Comparison of ENCODE assay signal across 16 cellular contexts in genomic region chr16:30793508-30794069, GRCh38. TPM values are rescaled to one million over a fixed set of nuclear protein-coding genes. Genes with fewer than 3 reads are reported as not detected.
DNase-seq lines count a peak whose midpoint lies in the region; ATAC-seq and TF ChIP-seq lines count a peak whose summit lies in the region.
"Had no signal": no experiment of that assay in that cellular context is flagged by ENCODE, and none has a peak within 500 bp of the region (broad histone marks: within the 10 kb centered on the region; RNA-seq: fewer than 3 reads in every experiment).

No MANE protein-coding gene starts in this region.

- no peaks in the 10 kb centered on the region for H3K36me3 Mint-ChIP-seq in activated T-helper 17 cell treated with anti-CD3 and anti-CD28 coated beads, Interleukin-2, amount 50 U/mL, for 72 hours (ENCODE audit: low read depth)
- H3K36me3 Mint-ChIP-seq in memory B cell (no peaks in the 10 kb centered on the region), chondrocyte (ENCODE audit: low read depth) (no peaks in the 10 kb centered on the region)
- H3K36me3 Mint-ChIP-seq: CD8-positive, alpha-beta memory T cell had no signal

- TF ChIP-seq CTCF in chondrocyte (IDR thresholded peaks at IDR 0.05), result no peak
- TF ChIP-seq CTCF in GM13976 (IDR thresholded peaks at IDR 0.05; ENCODE audit: borderline replicate concordance, control extremely low read depth, extremely low read depth, insufficient read depth, missing control alignments), result no peak

- H3K4me1 Mint-ChIP-seq in activated T-helper 17 cell treated with anti-CD3 and anti-CD28 coated beads, Interleukin-2, amount 50 U/mL, for 72 hours, result peaks cover 4% of the 10 kb centered on the region
- no peaks in the 10 kb centered on the region for H3K4me1 Mint-ChIP-seq in memory B cell
- H3K4me1 Mint-ChIP-seq in chondrocyte (ENCODE audit: low read depth), result no peaks in the 10 kb centered on the region
- H3K4me1 Mint-ChIP-seq: B cell; CD8-positive, alpha-beta memory T cell had no signal

- ATAC-seq in activated T-helper 17 cell treated with anti-CD3 and anti-CD28 coated beads, Interleukin-2, amount 50 U/mL, for 72 hours (replicated peaks), result no peak
- no peak for ATAC-seq in memory B cell (ENCODE audit: low read depth)
- ATAC-seq: GM12878 had no signal

- in situ Hi-C loops in GM13976 (cut with MboI; ENCODE audit: low sequenced_read_pairs, unreplicated experiment), result no loop called here

- peak; percentile 18 for DNase-seq in NCI-H146 (lab: John Stamatoyannopoulos, UW)
- no peak for DNase-seq in NCI-H146 treated with DMSO at 0.1 percent for 48 hours (lab: John Stamatoyannopoulos, UW; ENCODE audit: unreplicated experiment)
- no peak for DNase-seq in memory B cell (ENCODE audit: low spot score in 2 of 2)
- DNase-seq in chondrocyte (ENCODE audit: low spot score), result no peak
- no peak for DNase-seq in NCI-H1694 (lab: John Stamatoyannopoulos, UW)
- no peak for DNase-seq in GM13976 (ENCODE audit: low spot score)
- DNase-seq in activated naive CD4-positive, alpha-beta T cell treated with anti-CD3 and anti-CD28 coated beads, Interleukin-2, amount 50 U/mL, for 16 hours, result no peak
- DNase-seq: CD8-positive, alpha-beta memory T cell; COR-L47; DMS 273 treated with DMSO at 0.1 percent for 48 hours; DMS53; DND-41; EL had no signal

- H3K4me3 Mint-ChIP-seq in activated T-helper 17 cell treated with anti-CD3 and anti-CD28 coated beads, Interleukin-2, amount 50 U/mL, for 72 hours, result no peak overlapping the region
- H3K4me3 Mint-ChIP-seq in memory B cell (no peak overlapping the region), chondrocyte (ENCODE audit: unreplicated experiment) (no peak overlapping the region)
- H3K4me3 Mint-ChIP-seq: B cell; CD8-positive, alpha-beta memory T cell had no signal

- H3K27ac Mint-ChIP-seq in activated T-helper 17 cell treated with anti-CD3 and anti-CD28 coated beads, Interleukin-2, amount 50 U/mL, for 72 hours, result peak overlapping the region; percentile 16
- H3K27ac Mint-ChIP-seq in memory B cell (peak overlapping the region; percentile 23), chondrocyte (ENCODE audit: unreplicated experiment) (no peak overlapping the region)
- H3K27ac Mint-ChIP-seq: B cell; CD8-positive, alpha-beta memory T cell had no signal

- H3K27me3 Mint-ChIP-seq in activated T-helper 17 cell treated with anti-CD3 and anti-CD28 coated beads, Interleukin-2, amount 50 U/mL, for 72 hours, result no peaks in the 10 kb centered on the region
- peaks cover 4% of the 10 kb centered on the region for H3K27me3 Mint-ChIP-seq in memory B cell
- no peaks in the 10 kb centered on the region for H3K27me3 Mint-ChIP-seq in chondrocyte (ENCODE audit: low read depth)
- H3K27me3 Mint-ChIP-seq: B cell had no signal

- H3K9me3 Mint-ChIP-seq in activated T-helper 17 cell treated with anti-CD3 and anti-CD28 coated beads, Interleukin-2, amount 50 U/mL, for 72 hours, result no peaks in the 10 kb centered on the region
- H3K9me3 Mint-ChIP-seq in memory B cell, result no peaks in the 10 kb centered on the region
- no peaks in the 10 kb centered on the region for H3K9me3 Mint-ChIP-seq in chondrocyte (ENCODE audit: low read depth)
- H3K9me3 Mint-ChIP-seq: CD8-positive, alpha-beta memory T cell had no signal

RNA-seq across cellular contexts. Expression of gene ZNF629, which starts 6.6 kb away (rescaled TPM):
- total RNA-seq in activated T-helper 17 cell treated with anti-CD3 and anti-CD28 coated beads, Interleukin-2, amount 50 U/mL, for 72 hours, result under 1 TPM; 0.28 to 0.48 TPM
- 18.8 to 20.2 TPM (median 18.9 TPM) in 3 replicates for total RNA-seq in chondrocyte

RNA-seq across cellular contexts. Expression of gene RNF40, which starts 31.5 kb away (rescaled TPM):
- 10 to 100 TPM; 90.7 to 95.1 TPM for total RNA-seq in activated T-helper 17 cell treated with anti-CD3 and anti-CD28 coated beads, Interleukin-2, amount 50 U/mL, for 72 hours
- 71.1 to 104 TPM (median 78.6 TPM) in 3 replicates for total RNA-seq in chondrocyte

RNA-seq across cellular contexts. Expression of gene CFAP119, which starts 31.7 kb away (rescaled TPM):
- 1 to 10 TPM; 2.9 TPM for total RNA-seq in activated T-helper 17 cell treated with anti-CD3 and anti-CD28 coated beads, Interleukin-2, amount 50 U/mL, for 72 hours
- total RNA-seq in chondrocyte, result 6.3 to 10.0 TPM (median 7.1 TPM) in 3 replicates

RNA-seq across cellular contexts. Expression of gene PHKG2, which starts 45.4 kb away (rescaled TPM):
- 10 to 100 TPM; 30.0 to 43.3 TPM for total RNA-seq in activated T-helper 17 cell treated with anti-CD3 and anti-CD28 coated beads, Interleukin-2, amount 50 U/mL, for 72 hours
- 18.8 to 28.1 TPM (median 19.0 TPM) in 3 replicates for total RNA-seq in chondrocyte

Comparison
In these comparisons a context has a peak if more than half of its experiments do, and no peak if none do; other contexts are left out.
1. RNA of gene ZNF629, which starts 6.6 kb away (total RNA-seq): 18.8 to 20.2 TPM in chondrocyte; 0.28 to 0.48 TPM in activated T-helper 17 cell treated with anti-CD3 and anti-CD28 coated beads, Interleukin-2, amount 50 U/mL, for 72 hours; every median in the first group is over 10 times any median in the second.